ENCODE assay signal across 16 cellular contexts in genomic region chr21:19368944-19369343, GRCh38.
"Had no signal": no experiment of that assay in that cellular context is flagged by ENCODE, and none has a peak within 500 bp of the region (broad histone marks: within the 10 kb centered on the region; RNA-seq: fewer than 3 reads in every experiment).

No MANE protein-coding gene starts in this region.

- H3K9me3 ChIP-seq: lower lobe of right lung, tibial artery had no signal

- H3K9me3 Mint-ChIP-seq: mesothelial cell of epicardium, WTC11 had no signal

- FAIRE-seq: islet of Langerhans had no signal

- H3K4me3 ChIP-seq: lower lobe of right lung, tibial artery had no signal

- H3K27me3 ChIP-seq: tibial artery had no signal

- H3K4me1 ChIP-seq: lower lobe of right lung, tibial artery had no signal

- H3K4me3 Mint-ChIP-seq: activated CD4-positive, alpha-beta T cell treated with anti-CD3 and anti-CD28 coated beads for 36 hours; activated naive CD8-positive, alpha-beta T cell; mesothelial cell of epicardium; WTC11 had no signal

- H3K36me3 ChIP-seq: lower lobe of right lung, tibial artery had no signal

- ATAC-seq: activated CD4-positive, alpha-beta T cell treated with anti-CD3 and anti-CD28 coated beads for 36 hours; left colon; lower lobe of right lung; stimulated activated naive CD8-positive, alpha-beta T cell treated with anti-CD3 and anti-CD28 coated beads, Interleukin-15, Interleukin-2, amounts not matched to agents 100 U/mL and 50 U/mL, for 24 hours; WTC11 had no signal

- H3K4me1 Mint-ChIP-seq: activated CD4-positive, alpha-beta T cell treated with anti-CD3 and anti-CD28 coated beads for 36 hours; mesothelial cell of epicardium; WTC11 had no signal

- DNase-seq: activated CD4-positive, alpha-beta T cell treated with anti-CD3 and anti-CD28 coated beads for 36 hours; activated CD4-positive, alpha-beta T cell treated with anti-CD3 and anti-CD28 coated beads, Interleukin-2, amount 50 U/mL, for 48 hours; activated gamma-delta T cell; amygdala; glutamatergic neuron; hippocampal formation; left colon; lower lobe of right lung; stimulated activated CD4-positive, alpha-beta T cell treated with anti-CD3 and anti-CD28 coated beads, Interleukin-2, amount 100 ng/mL, for 24 hours; stimulated activated naive CD8-positive, alpha-beta T cell treated with anti-CD3 and anti-CD28 coated beads, Interleukin-15, Interleukin-2, amounts not matched to agents 100 U/mL and 50 U/mL, for 24 hours; substantia nigra; tibial artery had no signal

- H3K36me3 Mint-ChIP-seq: activated naive CD8-positive, alpha-beta T cell; mesothelial cell of epicardium; WTC11 had no signal

- H3K27me3 Mint-ChIP-seq: activated CD4-positive, alpha-beta T cell treated with anti-CD3 and anti-CD28 coated beads for 36 hours; activated naive CD8-positive, alpha-beta T cell had no signal

- H3K27ac ChIP-seq: lower lobe of right lung, tibial artery had no signal

- H3K27ac Mint-ChIP-seq: activated CD4-positive, alpha-beta T cell treated with anti-CD3 and anti-CD28 coated beads for 36 hours; activated naive CD8-positive, alpha-beta T cell; mesothelial cell of epicardium; WTC11 had no signal
